Comparison of ENCODE assay signal across 8 cellular contexts in genomic region chrX:101415180-101416130, GRCh38. TPM values are rescaled to one million over a fixed set of nuclear protein-coding genes. Genes with fewer than 3 reads are reported as not detected.
DNase-seq lines count a peak whose midpoint lies in the region; ATAC-seq, FAIRE-seq and TF ChIP-seq lines count a peak whose summit lies in the region.

No MANE protein-coding gene starts in this region.

- FAIRE-seq in GM12878 (lab: Jason Lieb, UNC): no peak

- RAD21 ChIA-PET in GM12878 (lab: Charles Lee; ENCODE audit: unreplicated experiment): interaction anchor here (0.6 to 2.4 kb wide), 7 partner anchors 31 to 926 kb away, joined by 3 to 18 read pairs (median 3); no protein-coding TSS in a partner anchor

- in situ Hi-C loops in GM12878 (cut with MboI): loop anchor here (5.0 kb wide), 2 partner anchors 177 to 382 kb away; no protein-coding TSS in a partner anchor

- H3K4me1 ChIP-seq in HUES48 (ENCODE audit: control insufficient read depth, insufficient read depth, low read length): 0 out of 2 replicates have a peak, but pooled peaks cover 5% of the 10 kb centered on the region
- H3K4me1 ChIP-seq in PC-3 (ENCODE audit: insufficient read depth, low read length): peaks cover 5% of the 10 kb centered on the region; the same call in 1 of the 2 replicates
- peaks cover 22% of the 10 kb centered on the region for H3K4me1 ChIP-seq in GM12878 (ENCODE audit: control insufficient read depth, insufficient read depth, low read length)
- peaks cover 16% of the 10 kb centered on the region for H3K4me1 ChIP-seq in smooth muscle cell (ENCODE audit: low read depth)

- H3K4me2 ChIP-seq in PC-3 (ENCODE audit: low read length) (no peak overlapping the region), GM12878 (ENCODE audit: control insufficient read depth, insufficient read depth) (peak overlapping the region; percentile 57), smooth muscle cell (peak overlapping the region; percentile 72)

- no peak overlapping the region for H3K4me3 ChIP-seq in HUES48 (ENCODE audit: low read depth, low read length)
- no peak overlapping the region for H3K4me3 ChIP-seq in PC-3 (ENCODE audit: low read length)
- H3K4me3 ChIP-seq in GM12878: 0 out of 2 replicates have a peak overlapping the region, but pooled peaks have one; percentile 2
- H3K4me3 ChIP-seq in smooth muscle cell: no peak overlapping the region

- DNase-seq in NCI-H1417 (lab: John Stamatoyannopoulos, UW) (peak; percentile 54 to 85 (median 68)), NCI-H1417 treated with DMSO at 0.1 percent for 48 hours (lab: John Stamatoyannopoulos, UW) (no peak), PC-3 (peak; percentile 69), GM12878 (ENCODE audit: low read depth, low spot score) (peak; percentile 68), iPS-NIHi7 (ENCODE audit: extremely low spot score) (peak; percentile 48), smooth muscle cell (lab: John Stamatoyannopoulos, UW; ENCODE audit: unreplicated experiment) (peak; percentile 0)

- H3K9me3 ChIP-seq in HUES48 (ENCODE audit: control insufficient read depth, insufficient read depth, low read length) (peaks cover 29% of the 10 kb centered on the region), PC-3 (ENCODE audit: low read length) (no peaks in the 10 kb centered on the region), GM12878 (replicated peaks; ENCODE audit: control insufficient read depth, insufficient read depth, low read length) (no peaks in the 10 kb centered on the region), smooth muscle cell (replicated peaks; ENCODE audit: low read depth) (peaks cover 3% of the 10 kb centered on the region)

- H3F3A ChIP-seq in PC-3 (ENCODE audit: low read length, unreplicated experiment): no peaks in the 10 kb centered on the region
- no peaks in the 10 kb centered on the region for H3F3A ChIP-seq in smooth muscle cell (ENCODE audit: low read depth)

- no peak for TF ChIP-seq EP300 in GM12878 (IDR thresholded peaks at IDR 0.05; ENCODE audit: borderline replicate concordance in 1 of 2, control insufficient read depth in 1 of 2, low read depth in 2 of 2, low read length in 2 of 2)

- H3K27ac ChIP-seq in HUES48 (ENCODE audit: low read depth, low read length) (peak overlapping the region; percentile 23), PC-3 (ENCODE audit: low read length) (no peak overlapping the region), GM12878 (ENCODE audit: control insufficient read depth, insufficient read depth) (peak overlapping the region; percentile 10), smooth muscle cell (ENCODE audit: low read depth) (peak overlapping the region; percentile 18)

- H3K27me3 ChIP-seq in HUES48 (ENCODE audit: control insufficient read depth, insufficient read depth, low read length) (no peaks in the 10 kb centered on the region), PC-3 (ENCODE audit: low read length) (no peaks in the 10 kb centered on the region), GM12878 (replicated peaks in 1 of 2; ENCODE audit: control insufficient read depth in 2 of 2, insufficient read depth in 2 of 2, low read length in 1 of 2) (no peaks in the 10 kb centered on the region), smooth muscle cell (ENCODE audit: low read depth) (no peaks in the 10 kb centered on the region)

- POLR2A ChIA-PET in PC-3 (lab: Charles Lee; ENCODE audit: unreplicated experiment) (no interaction called here), GM12878 (lab: Charles Lee) (interaction anchor here (0.7 kb wide), 1 partner anchor 389 kb away, joined by 3 read pairs; no protein-coding TSS in a partner anchor)

- no peak for TF ChIP-seq POLR2A in GM12878 (IDR thresholded peaks at IDR 0.05; ENCODE audit: low read depth, low read length)

- SMC1A ChIA-PET in GM12878 (lab: Charles Lee; ENCODE audit: uncharacterized antibody, unreplicated experiment): interaction anchor here (0.7 to 1.6 kb wide), 9 partner anchors 9 to 343 kb away, joined by 3 to 5 read pairs (median 3); partner anchors contain the start of gene RPL36A

- intact Hi-C loops in PC-3 (cut with micrococcal nuclease) (loop anchor here (2.0 to 5.0 kb wide), 2 partner anchors 182 to 383 kb away; no protein-coding TSS in a partner anchor), GM12878 (cut with micrococcal nuclease; ENCODE audit: unreplicated experiment) (loop anchor here (1.0 to 5.0 kb wide), 4 partner anchors 182 to 384 kb away; partner anchors contain the start of gene ARMCX6)

- TF ChIP-seq CTCF in PC-3 (conservative IDR thresholded peaks at IDR 0.05; ENCODE audit: low read depth, low read length) (peak; percentile 75), GM12878 (IDR thresholded peaks at IDR 0.05 in 2 of 3, conservative IDR thresholded peaks at IDR 0.05 in 1 of 3; ENCODE audit: control insufficient read depth in 2 of 3, extremely low read depth in 1 of 3, insufficient read depth in 1 of 3, low read depth in 3 of 3, low read length in 3 of 3) (peak; percentile 69 to 82 (median 73)), smooth muscle cell (IDR thresholded peaks at IDR 0.05; ENCODE audit: borderline replicate concordance, insufficient read depth, poor library complexity, severe bottlenecking) (peak; percentile 77)

- CTCF ChIA-PET in PC-3 (lab: Charles Lee) (no interaction called here), GM12878 (lab: Yijun Ruan, JAX) (interaction anchor here (0.7 to 5.4 kb wide), 16 partner anchors 11 to 388 kb away, joined by 3 to 39 read pairs (median 4); partner anchors contain the start of gene RPL36A)

- H2AFZ ChIP-seq in PC-3 (ENCODE audit: low read length) (no peak overlapping the region), GM12878 (ENCODE audit: control insufficient read depth, low read depth, low read length) (peak overlapping the region; percentile 21; the same call in 1 of the 2 replicates), smooth muscle cell (ENCODE audit: low read depth) (no peak overlapping the region)

- H4K20me1 ChIP-seq in PC-3 (ENCODE audit: low read length) (peaks cover 5% of the 10 kb centered on the region; the same call in 1 of the 2 replicates), GM12878 (ENCODE audit: control insufficient read depth, insufficient read depth) (no peaks in the 10 kb centered on the region), smooth muscle cell (ENCODE audit: low read depth) (peaks cover 13% of the 10 kb centered on the region)

- 17% methylated on average over 12 of the region's 12 CpGs for WGBS in GM12878 (ENCODE audit: insufficient coverage, insufficient replicate concordance, low lambda C conversion rate, missing lambda C conversion rate)
- 51% methylated on average over 12 of the region's 12 CpGs for WGBS in smooth muscle cell (ENCODE audit: low lambda C conversion rate)

- no peak overlapping the region for H3K9ac ChIP-seq in HUES48 (ENCODE audit: low read depth, low read length)
- no peak overlapping the region for H3K9ac ChIP-seq in PC-3 (ENCODE audit: low read length)
- peak overlapping the region; percentile 37; the same call in 1 of the 2 replicates for H3K9ac ChIP-seq in GM12878 (ENCODE audit: control insufficient read depth, insufficient read depth, low read length)
- no peak overlapping the region for H3K9ac ChIP-seq in smooth muscle cell (ENCODE audit: low read depth)

- H3K79me2 ChIP-seq in PC-3 (ENCODE audit: low read length) (peaks cover 21% of the 10 kb centered on the region), GM12878 (ENCODE audit: control insufficient read depth, insufficient read depth, low read length) (peaks cover 19% of the 10 kb centered on the region), smooth muscle cell (ENCODE audit: low read depth) (peaks cover 17% of the 10 kb centered on the region)

- no peaks in the 10 kb centered on the region for H3K9me2 ChIP-seq in PC-3 (replicated peaks; ENCODE audit: low read length)

- BruUV-seq in PC-3 (replicated peaks; lab: Mats Ljungman, UMichigan) (no TSS peak), GM12878 (replicated peaks; lab: Mats Ljungman, UMichigan) (no TSS peak)

- peaks cover 25% of the 10 kb centered on the region for H3K36me3 ChIP-seq in HUES48 (ENCODE audit: control insufficient read depth, insufficient read depth, low read length)
- peaks cover 15% of the 10 kb centered on the region; the same call in 1 of the 2 replicates for H3K36me3 ChIP-seq in PC-3 (ENCODE audit: low read depth, low read length)
- peaks cover 0 to 4% of the 10 kb centered on the region in 2 experiments; a peak in 1 of 4 replicates for H3K36me3 ChIP-seq in GM12878 (ENCODE audit: control insufficient read depth in 2 of 2, insufficient read depth in 2 of 2, low read length in 1 of 2)
- no peaks in the 10 kb centered on the region for H3K36me3 ChIP-seq in smooth muscle cell (ENCODE audit: low read depth)

- ATAC-seq in GM21390 (IDR thresholded peaks at IDR 0.05; ENCODE audit: unreplicated experiment) (peak; percentile 58), PC-3 (peak; percentile 71), GM12878 (peak; percentile 76)

- peak; percentile 84 for TF ChIP-seq RAD21 in GM12878 (IDR thresholded peaks at IDR 0.05; ENCODE audit: insufficient read depth, low read depth, low read length)

RNA-seq across cellular contexts. Expression of gene HNRNPH2, which starts 7.4 kb away (rescaled TPM):
- total RNA-seq in PC-3 (2014; rRNA removed) (54.8 TPM in 2 replicates), GM12878 (2014; rRNA removed) (34.5 and 43.4 TPM in 2 replicates), GM12878 (2014; rRNA removed; fragmentation: Illumina TruSeq; extraction: Trizol) (67.0 and 69.1 TPM in 2 replicates), GM12878 (2021) (42.4 and 42.8 TPM in 2 replicates), smooth muscle cell (56.4 and 64.4 TPM in 2 replicates)
- total RNA-seq in GM12878 (2013; cell fraction: nucleolus; rRNA removed): 8.2 and 10.3 TPM in 2 replicates
- 33.7 TPM for polyA plus RNA-seq in GM12878 (2011; ENCODE audit: low read depth)
- polyA plus RNA-seq in GM12878 (2011; rRNA removed) (46.6 and 61.9 TPM in 2 replicates), GM12878 (2014; fragmentation: Illumina TruSeq; extraction: Trizol) (73.3 and 90.2 TPM in 2 replicates), GM12878 (2014; fragmentation: Nextera tagmentation; extraction: Ambion mirVana) (10 to 100 TPM; 55.7 to 90.8 TPM), GM12878 (2014; rRNA removed) (44.9 and 49.6 TPM in 2 replicates), GM12878 (2016; fragmentation: Nextera tagmentation; extraction: Ambion mirVana) (100 to 1,000 TPM in 1 of 2 experiments, 10 to 100 TPM in 1; 98.1 to 102 TPM), smooth muscle cell (79.9 and 88.3 TPM in 2 replicates)
- 15.3 and 19.3 TPM in 2 replicates for polyA plus RNA-seq in GM12878 (2011; cell fraction: cytosol; rRNA removed)
- polyA plus RNA-seq in GM12878 (2011; cell fraction: nucleus; rRNA removed): 9.5 and 17.9 TPM in 2 replicates
- 42.8 and 43.5 TPM in 2 replicates for polyA plus RNA-seq in GM12878 (2012)
- 22.8 and 32.7 TPM in 2 replicates for polyA minus RNA-seq in GM12878 (2011; rRNA and poly(A)+ RNA removed)
- polyA minus RNA-seq in GM12878 (2011; cell fraction: cytosol; rRNA and poly(A)+ RNA removed): 8.2 and 9.3 TPM in 2 replicates
- 3.4 and 6.9 TPM in 2 replicates for polyA minus RNA-seq in GM12878 (2011; cell fraction: nucleus; rRNA and poly(A)+ RNA removed)

RNA-seq across cellular contexts. Expression of gene GLA, which starts 7.7 kb away (rescaled TPM):
- total RNA-seq in PC-3 (2014; rRNA removed): 41.9 and 54.8 TPM in 2 replicates
- total RNA-seq in GM12878 (2013; cell fraction: nucleolus; rRNA removed): 16.7 and 18.1 TPM in 2 replicates
- 23.3 and 23.8 TPM in 2 replicates for total RNA-seq in GM12878 (2014; rRNA removed)
- 25.3 and 26.7 TPM in 2 replicates for total RNA-seq in GM12878 (2014; rRNA removed; fragmentation: Illumina TruSeq; extraction: Trizol)
- 24.4 and 25.0 TPM in 2 replicates for total RNA-seq in GM12878 (2021)
- polyA plus RNA-seq in GM12878 (2011; ENCODE audit: low read depth): 24.9 TPM
- 31.7 and 32.8 TPM in 2 replicates for polyA plus RNA-seq in GM12878 (2011; rRNA removed)
- polyA plus RNA-seq in GM12878 (2011; cell fraction: cytosol; rRNA removed): 20.5 and 22.7 TPM in 2 replicates
- polyA plus RNA-seq in GM12878 (2011; cell fraction: nucleus; rRNA removed): 42.4 and 53.4 TPM in 2 replicates
- 17.1 and 23.4 TPM in 2 replicates for polyA plus RNA-seq in GM12878 (2012)
- 29.2 and 34.1 TPM in 2 replicates for polyA plus RNA-seq in GM12878 (2014; fragmentation: Illumina TruSeq; extraction: Trizol)
- polyA plus RNA-seq in GM12878 (2014; fragmentation: Nextera tagmentation; extraction: Ambion mirVana): 10 to 100 TPM; 39.2 to 66.4 TPM
- polyA plus RNA-seq in GM12878 (2014; rRNA removed): 20.3 and 28.9 TPM in 2 replicates
- 10 to 100 TPM; 26.8 to 29.8 TPM for polyA plus RNA-seq in GM12878 (2016; fragmentation: Nextera tagmentation; extraction: Ambion mirVana)
- 7.9 and 11.5 TPM in 2 replicates for polyA minus RNA-seq in GM12878 (2011; rRNA and poly(A)+ RNA removed)
- 4.8 and 7.3 TPM in 2 replicates for polyA minus RNA-seq in GM12878 (2011; cell fraction: cytosol; rRNA and poly(A)+ RNA removed)
- polyA minus RNA-seq in GM12878 (2011; cell fraction: nucleus; rRNA and poly(A)+ RNA removed): 5.2 and 5.4 TPM in 2 replicates
- total RNA-seq in smooth muscle cell: 41.2 and 54.0 TPM in 2 replicates
- polyA plus RNA-seq in smooth muscle cell: 43.2 and 46.9 TPM in 2 replicates

RNA-seq across cellular contexts. Expression of gene RPL36A, which starts 24.6 kb away (rescaled TPM):
- 914 and 1,023 TPM in 2 replicates for total RNA-seq in PC-3 (2014; rRNA removed)
- total RNA-seq in GM12878 (2013; cell fraction: nucleolus; rRNA removed): 262 and 314 TPM in 2 replicates
- total RNA-seq in GM12878 (2014; rRNA removed): 1,479 and 1,585 TPM in 2 replicates
- 3,614 and 3,813 TPM in 2 replicates for total RNA-seq in GM12878 (2014; rRNA removed; fragmentation: Illumina TruSeq; extraction: Trizol)
- 425 and 522 TPM in 2 replicates for total RNA-seq in GM12878 (2021)
- polyA plus RNA-seq in GM12878 (2011; ENCODE audit: low read depth): 219 TPM
- polyA plus RNA-seq in GM12878 (2011; rRNA removed): 3,267 and 3,973 TPM in 2 replicates
- polyA plus RNA-seq in GM12878 (2011; cell fraction: cytosol; rRNA removed): 615 and 2,011 TPM in 2 replicates
- polyA plus RNA-seq in GM12878 (2011; cell fraction: nucleus; rRNA removed): 664 and 927 TPM in 2 replicates
- 1,929 and 2,829 TPM in 2 replicates for polyA plus RNA-seq in GM12878 (2012)
- polyA plus RNA-seq in GM12878 (2014; fragmentation: Illumina TruSeq; extraction: Trizol): 4,528 and 6,688 TPM in 2 replicates
- 1,000 to 10,000 TPM; 3,535 to 3,952 TPM for polyA plus RNA-seq in GM12878 (2014; fragmentation: Nextera tagmentation; extraction: Ambion mirVana)
- polyA plus RNA-seq in GM12878 (2014; rRNA removed): 2,484 and 3,273 TPM in 2 replicates
- 100 to 1,000 TPM; 771 to 830 TPM for polyA plus RNA-seq in GM12878 (2016; fragmentation: Nextera tagmentation; extraction: Ambion mirVana)
- polyA minus RNA-seq in GM12878 (2011; rRNA and poly(A)+ RNA removed): 153 and 443 TPM in 2 replicates
- polyA minus RNA-seq in GM12878 (2011; cell fraction: cytosol; rRNA and poly(A)+ RNA removed): 65.4 and 82.9 TPM in 2 replicates
- polyA minus RNA-seq in GM12878 (2011; cell fraction: nucleus; rRNA and poly(A)+ RNA removed): 56.8 and 89.8 TPM in 2 replicates
- total RNA-seq in smooth muscle cell: 2,676 and 3,414 TPM in 2 replicates
- 301 and 319 TPM in 2 replicates for polyA plus RNA-seq in smooth muscle cell

RNA-seq across cellular contexts. Expression of gene BTK, which starts 29.5 kb away (rescaled TPM):
- not detected in 2 replicates for total RNA-seq in PC-3 (2014; rRNA removed)
- 232 and 237 TPM in 2 replicates for total RNA-seq in GM12878 (2013; cell fraction: nucleolus; rRNA removed)
- 69.0 and 79.8 TPM in 2 replicates for total RNA-seq in GM12878 (2014; rRNA removed)
- 112 and 117 TPM in 2 replicates for total RNA-seq in GM12878 (2014; rRNA removed; fragmentation: Illumina TruSeq; extraction: Trizol)
- total RNA-seq in GM12878 (2021): 96.3 and 99.5 TPM in 2 replicates
- polyA plus RNA-seq in GM12878 (2011; ENCODE audit: low read depth): 81.3 TPM
- polyA plus RNA-seq in GM12878 (2011; rRNA removed): 82.0 and 96.3 TPM in 2 replicates
- polyA plus RNA-seq in GM12878 (2011; cell fraction: cytosol; rRNA removed): 52.8 and 54.3 TPM in 2 replicates
- polyA plus RNA-seq in GM12878 (2011; cell fraction: nucleus; rRNA removed): 101 and 126 TPM in 2 replicates
- polyA plus RNA-seq in GM12878 (2012): 88.1 and 105 TPM in 2 replicates
- polyA plus RNA-seq in GM12878 (2014; fragmentation: Illumina TruSeq; extraction: Trizol): 154 and 191 TPM in 2 replicates
- 10 to 100 TPM; 24.0 to 94.5 TPM for polyA plus RNA-seq in GM12878 (2014; fragmentation: Nextera tagmentation; extraction: Ambion mirVana)
- polyA plus RNA-seq in GM12878 (2014; rRNA removed): 99.0 and 104 TPM in 2 replicates
- polyA plus RNA-seq in GM12878 (2016; fragmentation: Nextera tagmentation; extraction: Ambion mirVana): 10 to 100 TPM; 81.9 to 83.3 TPM
- polyA minus RNA-seq in GM12878 (2011; rRNA and poly(A)+ RNA removed): 42.1 and 46.4 TPM in 2 replicates
- 16.4 and 20.7 TPM in 2 replicates for polyA minus RNA-seq in GM12878 (2011; cell fraction: cytosol; rRNA and poly(A)+ RNA removed)
- polyA minus RNA-seq in GM12878 (2011; cell fraction: nucleus; rRNA and poly(A)+ RNA removed): 28.5 and 35.8 TPM in 2 replicates
- total RNA-seq in smooth muscle cell: not detected in 2 replicates
- polyA plus RNA-seq in smooth muscle cell: 0.72 TPM in 1 of 2 replicates, not detected in the other
